ENCODE assay signal across 2 cellular contexts in genomic region chr16:81189100-81189664, GRCh38.
TF ChIP-seq lines count a peak whose summit lies in the region.

No MANE protein-coding gene starts in this region.

TF ChIP-seq in SK-N-SH, 30 proteins besides CTCF, POLR2A, EP300 and RAD21 (continued from another document):
- TF ChIP-seq PBX3 (IDR thresholded peaks at IDR 0.05), result no peak
- TF ChIP-seq, protein P1, sequence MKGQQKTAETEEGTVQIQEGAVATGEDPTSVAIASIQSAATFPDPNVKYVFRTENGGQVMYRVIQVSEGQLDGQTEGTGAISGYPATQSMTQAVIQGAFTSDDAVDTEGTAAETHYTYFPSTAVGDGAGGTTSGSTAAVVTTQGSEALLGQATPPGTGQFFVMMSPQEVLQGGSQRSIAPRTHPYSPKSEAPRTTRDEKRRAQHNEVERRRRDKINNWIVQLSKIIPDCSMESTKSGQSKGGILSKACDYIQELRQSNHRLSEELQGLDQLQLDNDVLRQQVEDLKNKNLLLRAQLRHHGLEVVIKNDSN (IDR thresholded peaks at IDR 0.05; ENCODE audit: borderline replicate concordance, low read depth), result no peak
- TF ChIP-seq, protein P2, sequence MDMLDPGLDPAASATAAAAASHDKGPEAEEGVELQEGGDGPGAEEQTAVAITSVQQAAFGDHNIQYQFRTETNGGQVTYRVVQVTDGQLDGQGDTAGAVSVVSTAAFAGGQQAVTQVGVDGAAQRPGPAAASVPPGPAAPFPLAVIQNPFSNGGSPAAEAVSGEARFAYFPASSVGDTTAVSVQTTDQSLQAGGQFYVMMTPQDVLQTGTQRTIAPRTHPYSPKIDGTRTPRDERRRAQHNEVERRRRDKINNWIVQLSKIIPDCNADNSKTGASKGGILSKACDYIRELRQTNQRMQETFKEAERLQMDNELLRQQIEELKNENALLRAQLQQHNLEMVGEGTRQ (IDR thresholded peaks at IDR 0.05; ENCODE audit: borderline replicate concordance, low read depth, low read length), result no peak
- no peak for TF ChIP-seq TAF1 (IDR thresholded peaks at IDR 0.05; ENCODE audit: borderline replicate concordance, low read depth, low read length)
- no peak for TF ChIP-seq RXRA (IDR thresholded peaks at IDR 0.05; ENCODE audit: borderline replicate concordance, low read depth)
- TF ChIP-seq GATA2 (CRISPR knock-in tag; IDR thresholded peaks at IDR 0.05), result no peak
TF ChIP-seq in SK-N-SH: peak in this region for 0.

TF ChIP-seq in SK-N-SH treated with all-trans-retinoic acid at 6 μM for 48 hours, 23 proteins besides CTCF, POLR2A, EP300 and RAD21 (continued from another document):
- TF ChIP-seq, protein P3, sequence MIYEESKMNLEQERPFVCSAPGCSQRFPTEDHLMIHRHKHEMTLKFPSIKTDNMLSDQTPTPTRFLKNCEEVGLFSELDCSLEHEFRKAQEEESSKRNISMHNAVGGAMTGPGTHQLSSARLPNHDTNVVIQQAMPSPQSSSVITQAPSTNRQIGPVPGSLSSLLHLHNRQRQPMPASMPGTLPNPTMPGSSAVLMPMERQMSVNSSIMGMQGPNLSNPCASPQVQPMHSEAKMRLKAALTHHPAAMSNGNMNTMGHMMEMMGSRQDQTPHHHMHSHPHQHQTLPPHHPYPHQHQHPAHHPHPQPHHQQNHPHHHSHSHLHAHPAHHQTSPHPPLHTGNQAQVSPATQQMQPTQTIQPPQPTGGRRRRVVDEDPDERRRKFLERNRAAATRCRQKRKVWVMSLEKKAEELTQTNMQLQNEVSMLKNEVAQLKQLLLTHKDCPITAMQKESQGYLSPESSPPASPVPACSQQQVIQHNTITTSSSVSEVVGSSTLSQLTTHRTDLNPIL (CRISPR knock-in tag; IDR thresholded peaks at IDR 0.05; ENCODE audit: low read depth), result no peak
- TF ChIP-seq ZFP30 (CRISPR knock-in tag; IDR thresholded peaks at IDR 0.05), result no peak
- no peak for TF ChIP-seq ZFP3 (CRISPR knock-in tag; IDR thresholded peaks at IDR 0.05)
- TF ChIP-seq, protein P4, sequence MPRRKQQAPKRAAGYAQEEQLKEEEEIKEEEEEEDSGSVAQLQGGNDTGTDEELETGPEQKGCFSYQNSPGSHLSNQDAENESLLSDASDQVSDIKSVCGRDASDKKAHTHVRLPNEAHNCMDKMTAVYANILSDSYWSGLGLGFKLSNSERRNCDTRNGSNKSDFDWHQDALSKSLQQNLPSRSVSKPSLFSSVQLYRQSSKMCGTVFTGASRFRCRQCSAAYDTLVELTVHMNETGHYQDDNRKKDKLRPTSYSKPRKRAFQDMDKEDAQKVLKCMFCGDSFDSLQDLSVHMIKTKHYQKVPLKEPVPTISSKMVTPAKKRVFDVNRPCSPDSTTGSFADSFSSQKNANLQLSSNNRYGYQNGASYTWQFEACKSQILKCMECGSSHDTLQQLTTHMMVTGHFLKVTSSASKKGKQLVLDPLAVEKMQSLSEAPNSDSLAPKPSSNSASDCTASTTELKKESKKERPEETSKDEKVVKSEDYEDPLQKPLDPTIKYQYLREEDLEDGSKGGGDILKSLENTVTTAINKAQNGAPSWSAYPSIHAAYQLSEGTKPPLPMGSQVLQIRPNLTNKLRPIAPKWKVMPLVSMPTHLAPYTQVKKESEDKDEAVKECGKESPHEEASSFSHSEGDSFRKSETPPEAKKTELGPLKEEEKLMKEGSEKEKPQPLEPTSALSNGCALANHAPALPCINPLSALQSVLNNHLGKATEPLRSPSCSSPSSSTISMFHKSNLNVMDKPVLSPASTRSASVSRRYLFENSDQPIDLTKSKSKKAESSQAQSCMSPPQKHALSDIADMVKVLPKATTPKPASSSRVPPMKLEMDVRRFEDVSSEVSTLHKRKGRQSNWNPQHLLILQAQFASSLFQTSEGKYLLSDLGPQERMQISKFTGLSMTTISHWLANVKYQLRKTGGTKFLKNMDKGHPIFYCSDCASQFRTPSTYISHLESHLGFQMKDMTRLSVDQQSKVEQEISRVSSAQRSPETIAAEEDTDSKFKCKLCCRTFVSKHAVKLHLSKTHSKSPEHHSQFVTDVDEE (CRISPR knock-in tag; IDR thresholded peaks at IDR 0.05), result no peak
- no peak for TF ChIP-seq BACH2 (CRISPR knock-in tag; IDR thresholded peaks at IDR 0.05; ENCODE audit: borderline replicate concordance)
- TF ChIP-seq ZNF70 (CRISPR knock-in tag; IDR thresholded peaks at IDR 0.05), result no peak
